8 cellular contexts compared by ENCODE assay signal in genomic region chr11:123561046-123561781, GRCh38.
DNase-seq lines count a peak whose midpoint lies in the region; ATAC-seq and TF ChIP-seq lines count a peak whose summit lies in the region.

No MANE protein-coding gene starts in this region.

- H3K9me3 ChIP-seq in SK-N-SH = no peaks in the 10 kb centered on the region
- no peaks in the 10 kb centered on the region for H3K9me3 ChIP-seq in left ventricle myocardium inferior (replicated peaks)
- no peaks in the 10 kb centered on the region for H3K9me3 ChIP-seq in gastrocnemius medialis

- no peak for ATAC-seq in activated CD8-positive, alpha-beta T cell treated with anti-CD3 and anti-CD28 coated beads for 36 hours
- ATAC-seq in activated CD8-positive, alpha-beta T cell treated with anti-CD3 and anti-CD28 coated beads, Interleukin-2, amount 10 ng/mL, durations not matched to agents 7 days and 5 days = no peak
- ATAC-seq in gastrocnemius medialis (peak; percentile 40 to 71), GM19351 (IDR thresholded peaks at IDR 0.05; ENCODE audit: unreplicated experiment) (no peak)

- TF ChIP-seq RAD21 in SK-N-SH (IDR thresholded peaks at IDR 0.05; ENCODE audit: low read length) = peak; percentile 45

- WGBS in SK-N-SH (ENCODE audit: low lambda C conversion rate) = 79% methylated on average over 8 of the region's 8 CpGs

- H3K9me3 Mint-ChIP-seq in activated CD8-positive, alpha-beta T cell treated with anti-CD3 and anti-CD28 coated beads for 36 hours = no peaks in the 10 kb centered on the region
- no peaks in the 10 kb centered on the region for H3K9me3 Mint-ChIP-seq in activated CD8-positive, alpha-beta T cell treated with anti-CD3 and anti-CD28 coated beads, Interleukin-2, amount 10 ng/mL, durations not matched to agents 7 days and 5 days (ENCODE audit: insufficient read depth)

- no peaks in the 10 kb centered on the region for H3K9me2 ChIP-seq in SK-N-SH

- peaks cover 7 to 24% of the 10 kb centered on the region in 2 experiments; a peak in 3 of 4 replicates for H3K4me1 ChIP-seq in SK-N-SH (ENCODE audit: control insufficient read depth in 1 of 2, insufficient read depth in 2 of 2, low read depth in 1 of 2, low read length in 1 of 2)
- H3K4me1 ChIP-seq in left ventricle myocardium inferior = peaks cover 39% of the 10 kb centered on the region
- H3K4me1 ChIP-seq in gastrocnemius medialis = peaks cover 10 to 17% of the 10 kb centered on the region in 2 donors

- H3K27ac ChIP-seq in SK-N-SH (ENCODE audit: low read depth in 2 of 2, low read length in 1 of 2) = peak overlapping the region in 1 of 2 experiments; percentile 74; a peak in 2 of 4 replicates
- peak overlapping the region; percentile 75 for H3K27ac ChIP-seq in left ventricle myocardium inferior (replicated peaks)
- H3K27ac ChIP-seq in gastrocnemius medialis = peak overlapping the region in 1 of 4 donors; percentile 43

- CTCF ChIA-PET in activated CD8-positive, alpha-beta T cell treated with anti-CD3 and anti-CD28 coated beads for 36 hours (lab: Charles Lee) = interaction anchor here (1.1 to 1.2 kb wide), 3 partner anchors 16 to 300 kb away, joined by 4 to 6 read pairs (median 5); no protein-coding TSS in a partner anchor
- CTCF ChIA-PET in activated CD8-positive, alpha-beta T cell treated with anti-CD3 and anti-CD28 coated beads, Interleukin-2, amount 10 ng/mL, durations not matched to agents 7 days and 5 days (lab: Charles Lee) = interaction anchor here (0.7 to 1.4 kb wide), 4 partner anchors 15 to 249 kb away, joined by 3 to 9 read pairs (median 6); no protein-coding TSS in a partner anchor
- CTCF ChIA-PET in SK-N-SH (lab: Yijun Ruan, JAX) = interaction anchor here (0.6 to 4.7 kb wide), 20 partner anchors 8 to 358 kb away, joined by 3 to 46 read pairs (median 6); no protein-coding TSS in a partner anchor

- no peak for TF ChIP-seq POLR2A in gastrocnemius medialis (IDR thresholded peaks at IDR 0.05)

- TF ChIP-seq EP300 in SK-N-SH (IDR thresholded peaks at IDR 0.05; ENCODE audit: borderline replicate concordance in 1 of 2, low read depth in 1 of 2, low read length in 1 of 2) = no peak

- H3K4me3 Mint-ChIP-seq in activated CD8-positive, alpha-beta T cell treated with anti-CD3 and anti-CD28 coated beads for 36 hours = peak overlapping the region; percentile 50
- no peak overlapping the region for H3K4me3 Mint-ChIP-seq in activated CD8-positive, alpha-beta T cell treated with anti-CD3 and anti-CD28 coated beads, Interleukin-2, amount 10 ng/mL, durations not matched to agents 7 days and 5 days

- intact Hi-C loops in activated CD8-positive, alpha-beta T cell treated with anti-CD3 and anti-CD28 coated beads for 36 hours (cut with micrococcal nuclease) = no loop called here
- intact Hi-C loops in left ventricle myocardium inferior (cut with micrococcal nuclease) = loop anchor here (5.0 kb wide), 1 partner anchor 44 kb away; no protein-coding TSS in a partner anchor
- intact Hi-C loops in gastrocnemius medialis (cut with DNase I; ENCODE audit: low total_unique reads) = no loop called here

- no peaks in the 10 kb centered on the region; the same call in 1 of the 2 replicates for H3K79me2 ChIP-seq in SK-N-SH (ENCODE audit: insufficient read depth)

- peaks cover 10% of the 10 kb centered on the region for H3K4me1 Mint-ChIP-seq in activated CD8-positive, alpha-beta T cell treated with anti-CD3 and anti-CD28 coated beads for 36 hours (ENCODE audit: low read depth)
- peaks cover 12% of the 10 kb centered on the region for H3K4me1 Mint-ChIP-seq in activated CD8-positive, alpha-beta T cell treated with anti-CD3 and anti-CD28 coated beads, Interleukin-2, amount 10 ng/mL, durations not matched to agents 7 days and 5 days (ENCODE audit: low read depth)

- H4K20me1 ChIP-seq in SK-N-SH (ENCODE audit: insufficient read depth) = no peaks in the 10 kb centered on the region

- H3K4me3 ChIP-seq in SK-N-SH (ENCODE audit: low read depth in 2 of 2, low read length in 1 of 2) = no peak overlapping the region
- peak overlapping the region; percentile 29 for H3K4me3 ChIP-seq in left ventricle myocardium inferior
- H3K4me3 ChIP-seq in gastrocnemius medialis = peak overlapping the region in 3 of 4 donors; percentile 49 to 61 (median 54)

- H3K27me3 Mint-ChIP-seq in activated CD8-positive, alpha-beta T cell treated with anti-CD3 and anti-CD28 coated beads for 36 hours = peaks cover 3% of the 10 kb centered on the region
- H3K27me3 Mint-ChIP-seq in activated CD8-positive, alpha-beta T cell treated with anti-CD3 and anti-CD28 coated beads, Interleukin-2, amount 10 ng/mL, durations not matched to agents 7 days and 5 days (ENCODE audit: low read depth) = peaks cover 2% of the 10 kb centered on the region

- DNase-seq in activated CD8-positive, alpha-beta T cell treated with anti-CD3 and anti-CD28 coated beads for 36 hours = no peak
- no peak for DNase-seq in activated CD8-positive, alpha-beta T cell treated with anti-CD3 and anti-CD28 coated beads, Interleukin-2, amount 10 ng/mL, durations not matched to agents 7 days and 5 days
- DNase-seq in SK-N-SH (peak; percentile 83), left ventricle myocardium inferior (peak; percentile 51), gastrocnemius medialis (peak in 1 of 2 donors; percentile 36), LoVo (ENCODE audit: low spot score) (no peak)
- no peak for DNase-seq in stimulated activated CD4-positive, alpha-beta T cell treated with anti-CD3 and anti-CD28 coated beads, Interleukin-2, amount 100 ng/mL, for 24 hours

- no peaks in the 10 kb centered on the region for H3F3A ChIP-seq in SK-N-SH (replicated peaks; ENCODE audit: insufficient read depth)

- no peaks in the 10 kb centered on the region for H3K36me3 Mint-ChIP-seq in activated CD8-positive, alpha-beta T cell treated with anti-CD3 and anti-CD28 coated beads for 36 hours (ENCODE audit: low read depth)
- H3K36me3 Mint-ChIP-seq in activated CD8-positive, alpha-beta T cell treated with anti-CD3 and anti-CD28 coated beads, Interleukin-2, amount 10 ng/mL, durations not matched to agents 7 days and 5 days (ENCODE audit: low read depth) = peaks cover 2% of the 10 kb centered on the region

- in situ Hi-C loops in gastrocnemius medialis (cut with MboI; ENCODE audit: low sequenced_read_pairs in 4 of 4) = no loop called here

- H3K4me2 ChIP-seq in SK-N-SH = no peak overlapping the region

- H3K27ac Mint-ChIP-seq in activated CD8-positive, alpha-beta T cell treated with anti-CD3 and anti-CD28 coated beads for 36 hours = no peak overlapping the region
- H3K27ac Mint-ChIP-seq in activated CD8-positive, alpha-beta T cell treated with anti-CD3 and anti-CD28 coated beads, Interleukin-2, amount 10 ng/mL, durations not matched to agents 7 days and 5 days = no peak overlapping the region

- no peak overlapping the region for H3K9ac ChIP-seq in SK-N-SH

- no peak for TF ChIP-seq CTCF in activated CD8-positive, alpha-beta T cell treated with anti-CD3 and anti-CD28 coated beads for 36 hours (IDR thresholded peaks at IDR 0.05)
- TF ChIP-seq CTCF in SK-N-SH (IDR thresholded peaks at IDR 0.05) (peak; percentile 35), left ventricle myocardium inferior (IDR thresholded peaks at IDR 0.05; ENCODE audit: borderline replicate concordance) (peak; percentile 47), gastrocnemius medialis (IDR thresholded peaks at IDR 0.05 in 4 of 5, conservative IDR thresholded peaks at IDR 0.05 in 1 of 5) (no peak)

- H3K27me3 ChIP-seq in SK-N-SH (ENCODE audit: insufficient read depth) (no peaks in the 10 kb centered on the region), left ventricle myocardium inferior (ENCODE audit: low read depth) (no peaks in the 10 kb centered on the region), gastrocnemius medialis (no peaks in the 10 kb centered on the region)

- POLR2A ChIA-PET in activated CD8-positive, alpha-beta T cell treated with anti-CD3 and anti-CD28 coated beads for 36 hours (lab: Charles Lee) = no interaction called here
- POLR2A ChIA-PET in activated CD8-positive, alpha-beta T cell treated with anti-CD3 and anti-CD28 coated beads, Interleukin-2, amount 10 ng/mL, durations not matched to agents 7 days and 5 days (lab: Charles Lee) = no interaction called here
- POLR2A ChIA-PET in SK-N-SH (lab: Yijun Ruan, JAX) = interaction anchor here (0.7 to 2.8 kb wide), 6 partner anchors 10 to 198 kb away, joined by 3 to 17 read pairs (median 5); no protein-coding TSS in a partner anchor

- H3K36me3 ChIP-seq in SK-N-SH (replicated peaks in 1 of 2; ENCODE audit: control insufficient read depth in 1 of 2, insufficient read depth in 2 of 2, low read length in 1 of 2) (no peaks in the 10 kb centered on the region), left ventricle myocardium inferior (no peaks in the 10 kb centered on the region), gastrocnemius medialis (no peaks in the 10 kb centered on the region)

- H2AFZ ChIP-seq in SK-N-SH (ENCODE audit: low read depth) = no peak overlapping the region

TF ChIP-seq in SK-N-SH, 30 proteins besides CTCF, POLR2A, EP300 and RAD21:
- no peak for TF ChIP-seq GATA2 (CRISPR knock-in tag; IDR thresholded peaks at IDR 0.05)
- peak; percentile 61 for TF ChIP-seq SMC3 (IDR thresholded peaks at IDR 0.05; ENCODE audit: low read depth, low read length)
- no peak for TF ChIP-seq FOXJ3 (CRISPR knock-in tag; IDR thresholded peaks at IDR 0.05)
- TF ChIP-seq RXRA (IDR thresholded peaks at IDR 0.05; ENCODE audit: borderline replicate concordance, low read depth) = no peak
- peak; percentile 72 for TF ChIP-seq MXI1 (IDR thresholded peaks at IDR 0.05; ENCODE audit: low read depth, low read length)
- peak; percentile 35; the same call in 1 of the 2 replicates for TF ChIP-seq RCOR1 (IDR thresholded peaks at IDR 0.05; ENCODE audit: low read length)
- TF ChIP-seq RFX5 (IDR thresholded peaks at IDR 0.05; ENCODE audit: low read length) = no peak
- peak; percentile 73 for TF ChIP-seq MAX (IDR thresholded peaks at IDR 0.05; ENCODE audit: low read depth)
- no peak for TF ChIP-seq EZH2phosphoT487 (IDR thresholded peaks at IDR 0.05; ENCODE audit: borderline replicate concordance, low read depth)
- peak; percentile 34 for TF ChIP-seq CHD2 (IDR thresholded peaks at IDR 0.05; ENCODE audit: low read length, partially characterized antibody)

Comparison
In these comparisons a context has a peak if more than half of its experiments do, and no peak if none do; other contexts are left out.
1. ATAC-seq: peak in gastrocnemius medialis (2 of 2); none in activated CD8-positive, alpha-beta T cell treated with anti-CD3 and anti-CD28 coated beads for 36 hours (single experiment), activated CD8-positive, alpha-beta T cell treated with anti-CD3 and anti-CD28 coated beads, Interleukin-2, amount 10 ng/mL, durations not matched to agents 7 days and 5 days (single experiment) and GM19351 (single experiment).
2. DNase-seq: peak in SK-N-SH (single experiment) and left ventricle myocardium inferior (single experiment); none in activated CD8-positive, alpha-beta T cell treated with anti-CD3 and anti-CD28 coated beads for 36 hours (single experiment), activated CD8-positive, alpha-beta T cell treated with anti-CD3 and anti-CD28 coated beads, Interleukin-2, amount 10 ng/mL, durations not matched to agents 7 days and 5 days (single experiment), LoVo (single experiment) and stimulated activated CD4-positive, alpha-beta T cell treated with anti-CD3 and anti-CD28 coated beads, Interleukin-2, amount 100 ng/mL, for 24 hours (0 of 2).
3. CTCF ChIP-seq: peak in SK-N-SH (single experiment) and left ventricle myocardium inferior (single experiment); none in activated CD8-positive, alpha-beta T cell treated with anti-CD3 and anti-CD28 coated beads for 36 hours (single experiment) and gastrocnemius medialis (0 of 5).
4. H3K4me3 ChIP-seq: peak in left ventricle myocardium inferior (single experiment) and gastrocnemius medialis (3 of 4); none in SK-N-SH (0 of 2).